ENCODE assay signal across 20 cellular contexts in the genomic region with DNA sequence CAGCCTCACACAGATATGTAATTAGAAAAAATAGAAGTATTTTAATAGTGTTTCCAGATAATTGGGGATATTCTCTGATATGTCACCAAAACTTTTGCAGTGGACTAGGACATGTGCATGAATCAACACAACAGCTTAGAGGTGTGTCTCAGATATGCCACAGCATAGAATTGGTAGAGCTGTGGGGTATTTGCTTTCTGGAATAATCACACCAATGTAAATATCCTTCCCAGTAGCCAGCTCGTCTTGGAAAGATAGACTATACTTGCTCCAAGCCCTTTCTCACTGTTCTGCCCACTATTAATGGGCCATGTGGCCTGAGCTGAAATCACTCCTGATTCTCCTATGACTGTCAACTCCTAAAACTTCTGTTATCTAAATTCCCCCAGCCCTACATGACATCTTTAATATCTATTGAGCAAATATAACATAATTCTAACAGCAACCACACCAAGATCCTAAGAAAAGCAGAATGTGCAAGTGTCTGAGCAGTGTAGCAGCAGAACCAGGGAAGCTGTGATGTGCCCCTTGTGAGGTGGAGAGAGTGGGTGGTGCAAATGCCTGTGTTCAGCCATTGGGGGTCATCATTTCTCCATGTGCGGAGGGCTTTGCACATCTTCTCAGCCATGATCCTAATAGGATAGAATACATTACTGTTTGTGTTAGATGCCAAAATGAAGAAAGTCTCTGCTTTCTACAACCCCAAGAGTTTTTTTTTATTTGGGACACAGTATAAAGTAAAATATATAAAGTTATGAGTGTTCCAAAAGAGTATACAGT.
DNase-seq lines count a peak whose midpoint lies in the region; ATAC-seq, FAIRE-seq and TF ChIP-seq lines count a peak whose summit lies in the region.
"Had no signal": no experiment of that assay in that cellular context is flagged by ENCODE, and none has a peak within 500 bp of the region (broad histone marks: within the 10 kb centered on the region; RNA-seq: fewer than 3 reads in every experiment).

No MANE protein-coding gene starts in this region.

- DNase-seq in activated CD4-positive, alpha-beta memory T cell treated with anti-CD3 and anti-CD28 coated beads, Interleukin-2, amount 10 ng/mL, durations not matched to agents 7 days and 5 days, result no peak
- DNase-seq in activated CD4-positive, alpha-beta memory T cell treated with anti-CD3 and anti-CD28 coated beads for 36 hours, result no peak
- no peak for DNase-seq in H1 (ENCODE audit: low read depth in 1 of 2, low spot score in 2 of 2)
- no peak for DNase-seq in chondrocyte (ENCODE audit: low spot score)
- no peak for DNase-seq in HT-29 (ENCODE audit: low spot score)
- DNase-seq: ACHN; activated CD4-positive, alpha-beta T cell treated with anti-CD3 and anti-CD28 coated beads for 1 hour; activated naive CD8-positive, alpha-beta T cell treated with anti-CD3 and anti-CD28 coated beads, Interleukin-2, amount 10 ng/mL, durations not matched to agents 7 days and 5 days; esophagus squamous epithelium; GOT3; NCI-H1417 treated with DMSO at 0.1 percent for 48 hours; stimulated activated CD4-positive, alpha-beta T cell treated with anti-CD3 and anti-CD28 coated beads, Interleukin-4, amount 100 ng/mL, for 4 hours; T-helper 2 cell had no signal

- H4K91ac ChIP-seq in H1 (replicated peaks; ENCODE audit: insufficient read length, low read length), result no peak overlapping the region

- H4K20me1 ChIP-seq in OCI-LY1 (ENCODE audit: insufficient read depth, low read length) (no peaks in the 10 kb centered on the region), H1 (replicated peaks in 1 of 2; ENCODE audit: control insufficient read depth in 1 of 2, insufficient read depth in 2 of 2, low read length in 2 of 2) (no peaks in the 10 kb centered on the region)

- no peak overlapping the region for H2BK15ac ChIP-seq in H1 (ENCODE audit: low read length)

- no peak for FAIRE-seq in H1 (lab: Jason Lieb, UNC)

- no peak overlapping the region for H3K4ac ChIP-seq in H1 (replicated peaks; ENCODE audit: insufficient read length, low read depth, low read length)

- POLR2A ChIA-PET in activated CD4-positive, alpha-beta memory T cell treated with anti-CD3 and anti-CD28 coated beads, Interleukin-2, amount 10 ng/mL, durations not matched to agents 7 days and 5 days (lab: Charles Lee), result no interaction called here
- POLR2A ChIA-PET in activated CD4-positive, alpha-beta memory T cell treated with anti-CD3 and anti-CD28 coated beads for 36 hours (lab: Charles Lee), result no interaction called here
- POLR2A ChIA-PET in H1 (lab: Charles Lee; ENCODE audit: partially characterized antibody), result no interaction called here

- H3K9me2 ChIP-seq in OCI-LY1 (ENCODE audit: low read depth, low read length), result no peaks in the 10 kb centered on the region

- no peak overlapping the region for H2BK5ac ChIP-seq in H1 (ENCODE audit: low read depth, low read length)

- H3K18ac ChIP-seq in H1 (ENCODE audit: extremely low read depth, low read length), result no peak overlapping the region

- H3K4me3 ChIP-seq in OCI-LY1 (ENCODE audit: low read depth, low read length, poor library complexity, severe bottlenecking) (no peak overlapping the region), H1 (ENCODE audit: extremely low read depth in 1 of 4, insufficient read depth in 2 of 4, low read depth in 3 of 4, low read length in 4 of 4) (no peak overlapping the region)
- H3K4me3 ChIP-seq: esophagus squamous epithelium, lung had no signal

- H2BK120ac ChIP-seq in H1 (replicated peaks; ENCODE audit: low read depth, low read length), result no peak overlapping the region

- no peak overlapping the region for H3K14ac ChIP-seq in H1 (ENCODE audit: insufficient read length)

- H2BK20ac ChIP-seq in H1 (ENCODE audit: low read length), result no peak overlapping the region

- no peaks in the 10 kb centered on the region for H3K9me3 ChIP-seq in OCI-LY1 (ENCODE audit: low read length)
- no peaks in the 10 kb centered on the region for H3K9me3 ChIP-seq in H1 (ENCODE audit: insufficient read depth in 2 of 2, low read depth in 1 of 2, low read length in 1 of 2)
- H3K9me3 ChIP-seq: esophagus squamous epithelium, neutrophil had no signal

- intact Hi-C loops in activated CD4-positive, alpha-beta memory T cell treated with anti-CD3 and anti-CD28 coated beads for 36 hours (cut with micrococcal nuclease), result no loop called here

- no peak overlapping the region for H3K56ac ChIP-seq in H1 (replicated peaks; ENCODE audit: insufficient read length, low read depth, low read length)

- peaks cover 5% of the 10 kb centered on the region for H3K4me1 ChIP-seq in OCI-LY1 (ENCODE audit: insufficient read depth, low read length, severe bottlenecking)
- no peaks in the 10 kb centered on the region for H3K4me1 ChIP-seq in H1 (replicated peaks in 1 of 4; ENCODE audit: control insufficient read depth in 3 of 4, insufficient read depth in 4 of 4, low read length in 3 of 4)
- H3K4me1 ChIP-seq: esophagus squamous epithelium had no signal

- H2AFZ ChIP-seq in OCI-LY1 (ENCODE audit: low read length), result no peak overlapping the region
- no peak overlapping the region for H2AFZ ChIP-seq in H1 (ENCODE audit: low read length)

- H3K4me2 ChIP-seq in OCI-LY1 (ENCODE audit: low read length), result no peak overlapping the region
- H3K4me2 ChIP-seq in H1 (ENCODE audit: insufficient read depth in 1 of 2, low read depth in 2 of 2, low read length in 2 of 2), result no peak overlapping the region

- H3K27ac Mint-ChIP-seq in activated CD4-positive, alpha-beta memory T cell treated with anti-CD3 and anti-CD28 coated beads, Interleukin-2, amount 10 ng/mL, durations not matched to agents 7 days and 5 days, result peak overlapping the region; percentile 13
- H3K27ac Mint-ChIP-seq in activated CD4-positive, alpha-beta memory T cell treated with anti-CD3 and anti-CD28 coated beads for 36 hours, result no peak overlapping the region
- H3K27ac Mint-ChIP-seq in stimulated activated memory B cell treated with anti-CD40 and anti-IgM and Interleukin-4, amounts not matched to agents 10 μg/mL and 1 μg/mL and 100 μg/mL, for 72 hours, result no peak overlapping the region
- no peak overlapping the region for H3K27ac Mint-ChIP-seq in chondrocyte (ENCODE audit: unreplicated experiment)
- H3K27ac Mint-ChIP-seq: activated naive CD8-positive, alpha-beta T cell treated with anti-CD3 and anti-CD28 coated beads, Interleukin-2, amount 10 ng/mL, durations not matched to agents 7 days and 5 days; IgD-negative memory B cell had no signal

- no peak overlapping the region for H4K8ac ChIP-seq in H1 (ENCODE audit: extremely low read depth, insufficient read depth, low read length)

- peak; percentile 27 for TF ChIP-seq CTCF in OCI-LY1 (IDR thresholded peaks at IDR 0.05; ENCODE audit: low read length)
- TF ChIP-seq CTCF in H1 (IDR thresholded peaks at IDR 0.05; ENCODE audit: control extremely low read depth in 1 of 3, insufficient read depth in 1 of 3, low read depth in 1 of 3, low read length in 3 of 3), result peak in 1 of 3 experiments; percentile 19; a peak in 1 of 4 replicates
- no peak for TF ChIP-seq CTCF in chondrocyte (IDR thresholded peaks at IDR 0.05)

- ATAC-seq in stimulated activated memory B cell treated with anti-CD40 and anti-IgM and Interleukin-4, amounts not matched to agents 10 μg/mL and 1 μg/mL and 100 μg/mL, for 72 hours, result peak; percentile 34
- ATAC-seq in HG03280 (IDR thresholded peaks at IDR 0.05; ENCODE audit: unreplicated experiment), result no peak
- ATAC-seq: sciatic nerve had no signal

- no peaks in the 10 kb centered on the region for H3K23me2 ChIP-seq in H1 (ENCODE audit: low read depth, low read length)

- no peak overlapping the region for H2AK5ac ChIP-seq in H1 (ENCODE audit: low read depth, low read length)

- TF ChIP-seq RAD21 in H1 (IDR thresholded peaks at IDR 0.05 in 1 of 2, conservative IDR thresholded peaks at IDR 0.05 in 1 of 2; ENCODE audit: low read depth in 2 of 2, low read length in 2 of 2), result peak; percentile 12 to 22; a peak in 3 of 4 replicates

- H3K23ac ChIP-seq in H1 (ENCODE audit: insufficient read length), result no peak overlapping the region

- no peaks in the 10 kb centered on the region for H3K27me3 Mint-ChIP-seq in activated CD4-positive, alpha-beta memory T cell treated with anti-CD3 and anti-CD28 coated beads, Interleukin-2, amount 10 ng/mL, durations not matched to agents 7 days and 5 days
- no peaks in the 10 kb centered on the region for H3K27me3 Mint-ChIP-seq in activated CD4-positive, alpha-beta memory T cell treated with anti-CD3 and anti-CD28 coated beads for 36 hours
- no peaks in the 10 kb centered on the region for H3K27me3 Mint-ChIP-seq in stimulated activated memory B cell treated with anti-CD40 and anti-IgM and Interleukin-4, amounts not matched to agents 10 μg/mL and 1 μg/mL and 100 μg/mL, for 72 hours
- H3K27me3 Mint-ChIP-seq in chondrocyte (ENCODE audit: low read depth), result no peaks in the 10 kb centered on the region
- H3K27me3 Mint-ChIP-seq: activated naive CD8-positive, alpha-beta T cell treated with anti-CD3 and anti-CD28 coated beads, Interleukin-2, amount 10 ng/mL, durations not matched to agents 7 days and 5 days; IgD-negative memory B cell had no signal

- no peaks in the 10 kb centered on the region for H3K79me1 ChIP-seq in H1 (ENCODE audit: low read depth, low read length)

- H3K4me1 Mint-ChIP-seq in activated CD4-positive, alpha-beta memory T cell treated with anti-CD3 and anti-CD28 coated beads, Interleukin-2, amount 10 ng/mL, durations not matched to agents 7 days and 5 days, result peaks cover 13% of the 10 kb centered on the region
- H3K4me1 Mint-ChIP-seq in activated CD4-positive, alpha-beta memory T cell treated with anti-CD3 and anti-CD28 coated beads for 36 hours (ENCODE audit: low read depth), result peaks cover 4% of the 10 kb centered on the region
- peaks cover 17% of the 10 kb centered on the region for H3K4me1 Mint-ChIP-seq in stimulated activated memory B cell treated with anti-CD40 and anti-IgM and Interleukin-4, amounts not matched to agents 10 μg/mL and 1 μg/mL and 100 μg/mL, for 72 hours
- H3K4me1 Mint-ChIP-seq in chondrocyte (ENCODE audit: low read depth), result no peaks in the 10 kb centered on the region

- no peaks in the 10 kb centered on the region for H3K79me2 ChIP-seq in OCI-LY1 (ENCODE audit: insufficient read depth, low read length)
- no peaks in the 10 kb centered on the region for H3K79me2 ChIP-seq in H1 (ENCODE audit: control insufficient read depth in 1 of 2, insufficient read depth in 2 of 2, low read length in 2 of 2)

- H3K36me3 ChIP-seq in OCI-LY1 (ENCODE audit: insufficient read depth, low read length) (peaks cover 71% of the 10 kb centered on the region), H1 (ENCODE audit: control insufficient read depth in 2 of 4, insufficient read depth in 4 of 4, low read length in 3 of 4) (peaks cover 0 to 25% (median 11%) of the 10 kb centered on the region in 4 experiments; a peak in 4 of 8 replicates)

- no peak overlapping the region for H2BK12ac ChIP-seq in H1 (ENCODE audit: low read depth, low read length)

- no peak overlapping the region for H3K9ac ChIP-seq in OCI-LY1 (ENCODE audit: low read length)
- no peak overlapping the region for H3K9ac ChIP-seq in H1 (replicated peaks in 1 of 4; ENCODE audit: extremely low read depth in 1 of 4, low read depth in 3 of 4, low read length in 3 of 4)

- no peak for TF ChIP-seq EP300 in H1 (IDR thresholded peaks at IDR 0.05; ENCODE audit: borderline replicate concordance in 1 of 2, low read depth in 2 of 2, low read length in 2 of 2)

- no peaks in the 10 kb centered on the region for H3F3A ChIP-seq in OCI-LY1 (ENCODE audit: insufficient read depth, low read length)

- no peak for TF ChIP-seq POLR2A in H1 (IDR thresholded peaks at IDR 0.05; ENCODE audit: control extremely low read depth in 1 of 2, low read depth in 2 of 2, low read length in 2 of 2)

- no peak overlapping the region for H3K27ac ChIP-seq in OCI-LY1 (ENCODE audit: low read depth, low read length, poor library complexity, severe bottlenecking)
- no peak overlapping the region for H3K27ac ChIP-seq in H1 (ENCODE audit: low read depth, low read length)
- H3K27ac ChIP-seq: esophagus squamous epithelium, neutrophil had no signal

- peaks cover 53% of the 10 kb centered on the region for H3K36me3 Mint-ChIP-seq in activated CD4-positive, alpha-beta memory T cell treated with anti-CD3 and anti-CD28 coated beads, Interleukin-2, amount 10 ng/mL, durations not matched to agents 7 days and 5 days (ENCODE audit: low read depth)
- peaks cover 20% of the 10 kb centered on the region for H3K36me3 Mint-ChIP-seq in activated CD4-positive, alpha-beta memory T cell treated with anti-CD3 and anti-CD28 coated beads for 36 hours
- no peaks in the 10 kb centered on the region for H3K36me3 Mint-ChIP-seq in stimulated activated memory B cell treated with anti-CD40 and anti-IgM and Interleukin-4, amounts not matched to agents 10 μg/mL and 1 μg/mL and 100 μg/mL, for 72 hours
- H3K36me3 Mint-ChIP-seq in chondrocyte (ENCODE audit: low read depth), result no peaks in the 10 kb centered on the region

- H3K27me3 ChIP-seq in OCI-LY1 (ENCODE audit: insufficient read depth, low read length) (no peaks in the 10 kb centered on the region), H1 (replicated peaks in 1 of 4; ENCODE audit: control insufficient read depth in 3 of 4, extremely low read depth in 1 of 4, insufficient read depth in 3 of 4, low read length in 3 of 4) (no peaks in the 10 kb centered on the region)
- H3K27me3 ChIP-seq: esophagus squamous epithelium, neutrophil had no signal

- no peak overlapping the region for H4K5ac ChIP-seq in H1 (ENCODE audit: insufficient read length, low read depth, low read length)

- WGBS in H1 (ENCODE audit: extremely low coverage in 1 of 2, insufficient coverage in 1 of 2, insufficient read length in 1 of 2, insufficient replicate concordance in 2 of 2, low coverage in 1 of 2, low lambda C conversion rate in 2 of 2, missing lambda C conversion rate in 1 of 2), 2 experiments, result 82% methylated on average over 2 of the region's 2 CpGs; no CpG with 5 or more reads in 1 of the 2 experiments

- no peaks in the 10 kb centered on the region for H3K9me3 Mint-ChIP-seq in activated CD4-positive, alpha-beta memory T cell treated with anti-CD3 and anti-CD28 coated beads, Interleukin-2, amount 10 ng/mL, durations not matched to agents 7 days and 5 days
- H3K9me3 Mint-ChIP-seq in activated CD4-positive, alpha-beta memory T cell treated with anti-CD3 and anti-CD28 coated beads for 36 hours, result no peaks in the 10 kb centered on the region
- H3K9me3 Mint-ChIP-seq in stimulated activated memory B cell treated with anti-CD40 and anti-IgM and Interleukin-4, amounts not matched to agents 10 μg/mL and 1 μg/mL and 100 μg/mL, for 72 hours, result no peaks in the 10 kb centered on the region
- no peaks in the 10 kb centered on the region for H3K9me3 Mint-ChIP-seq in chondrocyte (ENCODE audit: low read depth)
- H3K9me3 Mint-ChIP-seq: activated naive CD8-positive, alpha-beta T cell treated with anti-CD3 and anti-CD28 coated beads, Interleukin-2, amount 10 ng/mL, durations not matched to agents 7 days and 5 days; IgD-negative memory B cell had no signal

- no peak overlapping the region for H3K4me3 Mint-ChIP-seq in activated CD4-positive, alpha-beta memory T cell treated with anti-CD3 and anti-CD28 coated beads, Interleukin-2, amount 10 ng/mL, durations not matched to agents 7 days and 5 days
- no peak overlapping the region for H3K4me3 Mint-ChIP-seq in activated CD4-positive, alpha-beta memory T cell treated with anti-CD3 and anti-CD28 coated beads for 36 hours
- no peak overlapping the region for H3K4me3 Mint-ChIP-seq in stimulated activated memory B cell treated with anti-CD40 and anti-IgM and Interleukin-4, amounts not matched to agents 10 μg/mL and 1 μg/mL and 100 μg/mL, for 72 hours
- no peak overlapping the region for H3K4me3 Mint-ChIP-seq in chondrocyte (ENCODE audit: unreplicated experiment)
- H3K4me3 Mint-ChIP-seq: activated naive CD8-positive, alpha-beta T cell treated with anti-CD3 and anti-CD28 coated beads, Interleukin-2, amount 10 ng/mL, durations not matched to agents 7 days and 5 days; IgD-negative memory B cell had no signal

- CTCF ChIA-PET in activated CD4-positive, alpha-beta memory T cell treated with anti-CD3 and anti-CD28 coated beads, Interleukin-2, amount 10 ng/mL, durations not matched to agents 7 days and 5 days (lab: Charles Lee), result no interaction called here
- CTCF ChIA-PET in activated CD4-positive, alpha-beta memory T cell treated with anti-CD3 and anti-CD28 coated beads for 36 hours (lab: Charles Lee), result interaction anchor here (1.3 kb wide), 1 partner anchor 91 kb away, joined by 7 read pairs; no protein-coding TSS in a partner anchor
- CTCF ChIA-PET in H1 (lab: Charles Lee; ENCODE audit: partially characterized antibody), result interaction anchor here (0.5 to 1.8 kb wide), 5 partner anchors 8 to 94 kb away, joined by 4 to 7 read pairs (median 5); no protein-coding TSS in a partner anchor
